21 cellular contexts compared by ENCODE assay signal in the genomic region with DNA sequence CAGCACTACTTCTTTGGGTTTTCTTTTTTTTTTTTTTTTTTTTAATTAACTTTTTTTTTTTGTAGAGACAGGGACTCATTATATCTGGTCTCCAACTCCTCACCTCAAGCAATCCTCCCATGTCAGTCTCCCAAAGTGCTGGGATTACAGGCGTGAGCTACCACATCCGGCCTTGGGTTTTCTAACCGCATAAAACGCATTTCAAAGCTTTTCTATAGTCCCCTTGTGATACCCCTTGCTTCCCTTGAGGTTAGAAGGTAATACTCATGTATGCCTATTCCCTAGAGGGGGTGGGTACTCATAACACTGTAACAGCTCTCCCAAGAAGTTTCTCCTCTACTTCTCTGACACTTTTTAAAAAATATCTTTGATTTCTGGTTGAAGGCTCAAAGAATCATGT. TPM values are rescaled to one million over a fixed set of nuclear protein-coding genes. Genes with fewer than 3 reads are reported as not detected.
DNase-seq lines count a peak whose midpoint lies in the region; ATAC-seq, FAIRE-seq and TF ChIP-seq lines count a peak whose summit lies in the region.
"Had no signal": no experiment of that assay in that cellular context is flagged by ENCODE, and none has a peak within 500 bp of the region (broad histone marks: within the 10 kb centered on the region; RNA-seq: fewer than 3 reads in every experiment).

No MANE protein-coding gene starts in this region.

- DNase-seq in DND-41 (peak; percentile 65), NB4 (ENCODE audit: low read depth) (peak; percentile 41), K562 (ENCODE audit: extremely low read depth in 1 of 4, low spot score in 3 of 4) (no peak), esophagus squamous epithelium (lab: John Stamatoyannopoulos, UW) (no peak), NCI-H345 (lab: John Stamatoyannopoulos, UW) (no peak)
- DNase-seq: AML-193; CD8-positive, alpha-beta T cell; DMS 273 treated with DMSO at 0.1 percent for 48 hours; DMS53; GOT3; H7; HFFc6; Karpas-422; KBM-7 had no signal

- peaks cover 19% of the 10 kb centered on the region for H3K4me1 ChIP-seq in DND-41 (ENCODE audit: insufficient read depth, low read length)
- H3K4me1 ChIP-seq in K562 (replicated peaks in 1 of 2; ENCODE audit: control insufficient read depth in 2 of 2, insufficient read depth in 2 of 2, low read length in 2 of 2): no peaks in the 10 kb centered on the region
- no peaks in the 10 kb centered on the region for H3K4me1 ChIP-seq in esophagus squamous epithelium
- H3K4me1 ChIP-seq: A549 had no signal

- intact Hi-C loops in K562 (cut with micrococcal nuclease) (no loop called here), esophagus squamous epithelium (cut with DNase I) (no loop called here)

- H3K4me3 ChIP-seq in DND-41 (ENCODE audit: low read depth in 1 of 2, low read length in 2 of 2) (no peak overlapping the region), NB4 (ENCODE audit: low read depth, low read length) (no peak overlapping the region), K562 (no peak overlapping the region), esophagus squamous epithelium (no peak overlapping the region)
- H3K4me3 ChIP-seq: A549 had no signal

- POLR2A ChIA-PET in K562 (lab: Yijun Ruan, JAX): no interaction called here

- in situ Hi-C loops in K562 (cut with MboI): no loop called here

- H3K4me2 ChIP-seq in DND-41 (ENCODE audit: insufficient read depth, low read length) (peak overlapping the region; percentile 21; the same call in 1 of the 2 replicates), K562 (ENCODE audit: insufficient read depth, low read length) (no peak overlapping the region)
- H3K4me2 ChIP-seq: A549 had no signal

- WGBS in K562 (ENCODE audit: insufficient coverage, low coverage, missing lambda C conversion rate): 5% methylated on average over 4 of the region's 4 CpGs
- 83 to 85% methylated on average over 4 of the region's 4 CpGs for WGBS in esophagus squamous epithelium, 2 donors

- CTCF ChIA-PET in K562 (lab: Yijun Ruan, JAX; ENCODE audit: low intra/inter-chr PET ratio): no interaction called here

- H3K36me3 ChIP-seq in DND-41 (ENCODE audit: insufficient read depth, low read length) (no peaks in the 10 kb centered on the region), K562 (ENCODE audit: control insufficient read depth, insufficient read depth, low read length) (no peaks in the 10 kb centered on the region), esophagus squamous epithelium (no peaks in the 10 kb centered on the region)

- TF ChIP-seq POLR2A in NB4 (IDR thresholded peaks at IDR 0.05; ENCODE audit: extremely low read depth, insufficient read length) (no peak), K562 (conservative IDR thresholded peaks at IDR 0.05) (no peak), esophagus squamous epithelium (IDR thresholded peaks at IDR 0.05) (no peak)

- FAIRE-seq in K562 (lab: Jason Lieb, UNC): no peak
- FAIRE-seq: A549, G401.6, GM12891, GM18507 had no signal

- H3K27me3 ChIP-seq in DND-41 (ENCODE audit: insufficient read depth, low read length, poor library complexity) (no peaks in the 10 kb centered on the region), K562 (ENCODE audit: control insufficient read depth in 2 of 2, insufficient read depth in 2 of 2, low read length in 2 of 2) (no peaks in the 10 kb centered on the region), esophagus squamous epithelium (no peaks in the 10 kb centered on the region)

- TF ChIP-seq CTCF in DND-41 (IDR thresholded peaks at IDR 0.05; ENCODE audit: borderline replicate concordance, extremely low read depth, low read length, poor library complexity, severe bottlenecking): no peak
- no peak for TF ChIP-seq CTCF in NB4 (IDR thresholded peaks at IDR 0.05; ENCODE audit: low read depth, low read length)
- TF ChIP-seq CTCF in K562 (IDR thresholded peaks at IDR 0.05 in 2 of 3, conservative IDR thresholded peaks at IDR 0.05 in 1 of 3; ENCODE audit: insufficient read depth in 2 of 3, low read depth in 1 of 3, low read length in 3 of 3): no peak
- TF ChIP-seq CTCF in esophagus squamous epithelium (IDR thresholded peaks at IDR 0.05): no peak

- no peak for TF ChIP-seq EP300 in K562 (IDR thresholded peaks at IDR 0.05; ENCODE audit: low read length)

- BruUV-seq in K562 (replicated peaks; lab: Mats Ljungman, UMichigan): no TSS peak

- H2AFZ ChIP-seq in DND-41 (ENCODE audit: low read depth, low read length): no peak overlapping the region
- H2AFZ ChIP-seq in K562 (ENCODE audit: low read depth, low read length): no peak overlapping the region

- ATAC-seq in DND-41 (ENCODE audit: insufficient read depth, low read depth): peak; percentile 98
- peak; percentile 33; the same call in 1 of the 3 replicates for ATAC-seq in K562
- ATAC-seq in HG03175 (IDR thresholded peaks at IDR 0.05; ENCODE audit: unreplicated experiment): no peak
- no peak for ATAC-seq in HG03354 (IDR thresholded peaks at IDR 0.05; ENCODE audit: poor library complexity, severe bottlenecking, unreplicated experiment)
- ATAC-seq: A549; CD8-positive, alpha-beta T cell; HCT116 had no signal

- no peak for TF ChIP-seq RAD21 in K562 (CRISPR knock-in tag; conservative IDR thresholded peaks at IDR 0.05 in 1 of 2, IDR thresholded peaks at IDR 0.05 in 1 of 2)

- no peaks in the 10 kb centered on the region for H3K9me1 ChIP-seq in K562 (ENCODE audit: control insufficient read depth, insufficient read depth, low read length)

- H3K27ac ChIP-seq in DND-41 (ENCODE audit: low read length): no peak overlapping the region
- no peak overlapping the region for H3K27ac ChIP-seq in K562 (ENCODE audit: extremely low read depth, low read depth, low read length)
- no peak overlapping the region for H3K27ac ChIP-seq in esophagus squamous epithelium
- H3K27ac ChIP-seq: A549 had no signal

- H4K20me1 ChIP-seq in DND-41 (ENCODE audit: insufficient read depth, low read length): no peaks in the 10 kb centered on the region
- H4K20me1 ChIP-seq in K562 (replicated peaks; ENCODE audit: control insufficient read depth, insufficient read depth, low read length): no peaks in the 10 kb centered on the region

- H3K9me3 ChIP-seq in DND-41 (ENCODE audit: insufficient read depth, low read length, severe bottlenecking) (no peaks in the 10 kb centered on the region), K562 (replicated peaks; ENCODE audit: control insufficient read depth, insufficient read depth, low read depth, low read length) (no peaks in the 10 kb centered on the region), esophagus squamous epithelium (no peaks in the 10 kb centered on the region)
- H3K9me3 ChIP-seq: A549 had no signal

- H3K9ac ChIP-seq in DND-41 (ENCODE audit: low read depth, low read length) (no peak overlapping the region), K562 (ENCODE audit: insufficient read depth in 1 of 2, low read depth in 2 of 2, low read length in 2 of 2) (no peak overlapping the region)

- no peaks in the 10 kb centered on the region for H3K79me2 ChIP-seq in DND-41 (ENCODE audit: insufficient read depth, low read length)
- no peaks in the 10 kb centered on the region for H3K79me2 ChIP-seq in K562 (ENCODE audit: control insufficient read depth, insufficient read depth, low read length)

TF ChIP-seq in K562, 482 proteins besides CTCF, POLR2A, EP300 and RAD21:
- no peak for TF ChIP-seq ZNF77 (CRISPR knock-in tag; IDR thresholded peaks at IDR 0.05)
TF ChIP-seq in K562: peak in this region for 0.

RNA-seq across cellular contexts. Expression of gene ASCC3, which starts 23.9 kb away (rescaled TPM):
- total RNA-seq in K562 (2011; cell fraction: chromatin; rRNA removed; ENCODE audit: low replicate concordance): 27.9 and 124 TPM in 2 replicates
- 13.8 and 19.2 TPM in 2 replicates for total RNA-seq in K562 (2011; cell fraction: nucleolus; rRNA removed)
- total RNA-seq in K562 (2011; cell fraction: nucleoplasm; rRNA removed): 26.6 and 30.3 TPM in 2 replicates
- 26.6 and 27.9 TPM in 2 replicates for total RNA-seq in K562 (2014; rRNA removed)
- 56.1 and 57.4 TPM in 2 replicates for total RNA-seq in K562 (2014; rRNA removed; fragmentation: Illumina TruSeq; extraction: Trizol)
- 45.9 and 47.4 TPM in 2 replicates for total RNA-seq in K562 (2015; rRNA removed; fragmentation: Illumina TruSeq; extraction: Trizol)
- 41.2 and 44.0 TPM in 2 replicates for total RNA-seq in K562 (2021)
- 26.6 and 41.0 TPM in 2 replicates for polyA plus RNA-seq in K562 (2011; rRNA removed)
- 11.5 and 14.9 TPM in 2 replicates for polyA plus RNA-seq in K562 (2011; cell fraction: cytosol; rRNA removed)
- 14.7 and 20.5 TPM in 2 replicates for polyA plus RNA-seq in K562 (2011; cell fraction: nucleus; rRNA removed)
- polyA plus RNA-seq in K562 (2012): 17.8 and 19.0 TPM in 2 replicates
- 31.3 and 33.9 TPM in 2 replicates for polyA plus RNA-seq in K562 (2014; fragmentation: Illumina TruSeq; extraction: Trizol)
- polyA plus RNA-seq in K562 (2014; fragmentation: Nextera tagmentation; extraction: Ambion mirVana): 10 to 100 TPM; 16.1 to 18.2 TPM
- polyA plus RNA-seq in K562 (2014; rRNA removed): 14.5 and 16.8 TPM in 2 replicates
- 109 and 121 TPM in 2 replicates for polyA minus RNA-seq in K562 (2011; rRNA and poly(A)+ RNA removed)
- 31.6 and 35.3 TPM in 2 replicates for polyA minus RNA-seq in K562 (2011; cell fraction: cytosol; rRNA and poly(A)+ RNA removed)
- 62.3 and 104 TPM in 2 replicates for polyA minus RNA-seq in K562 (2011; cell fraction: nucleus; rRNA and poly(A)+ RNA removed)
- total RNA-seq in esophagus squamous epithelium: 10 to 100 TPM; 14.2 to 58.9 (median 36.6) TPM

Comparison
In these comparisons a context has a peak if more than half of its experiments do, and no peak if none do; other contexts are left out.
1. ATAC-seq: peak in DND-41 (single experiment) and K562 (single experiment); none in HG03175 (single experiment) and HG03354 (single experiment).
2. DNase-seq: peak in DND-41 (single experiment) and NB4 (single experiment); none in K562 (0 of 4), esophagus squamous epithelium (single experiment) and NCI-H345 (single experiment).